In genomic region chr6:63576985-63577712, GRCh38 we compare ENCODE assay signal across 24 cellular contexts. TPM values are rescaled to one million over a fixed set of nuclear protein-coding genes. Genes with fewer than 3 reads are reported as not detected.
DNase-seq lines count a peak whose midpoint lies in the region; ATAC-seq, FAIRE-seq and TF ChIP-seq lines count a peak whose summit lies in the region.
"Had no signal": no experiment of that assay in that cellular context is flagged by ENCODE, and none has a peak within 500 bp of the region (broad histone marks: within the 10 kb centered on the region; RNA-seq: fewer than 3 reads in every experiment).

No MANE protein-coding gene starts in this region.

- 96% methylated on average over 5 of the region's 5 CpGs for WGBS in GM12878 (ENCODE audit: insufficient coverage, insufficient replicate concordance, low lambda C conversion rate, missing lambda C conversion rate)
- WGBS in right lobe of liver (ENCODE audit: insufficient coverage, low coverage, low lambda C conversion rate, missing lambda C conversion rate): 79% methylated on average over 5 of the region's 5 CpGs
- 93% methylated on average over 5 of the region's 5 CpGs for WGBS in smooth muscle cell (ENCODE audit: low lambda C conversion rate)

- intact Hi-C loops in GM12878 (cut with micrococcal nuclease; ENCODE audit: unreplicated experiment): no loop called here
- intact Hi-C loops in right lobe of liver (cut with DNase I): no loop called here

- TF ChIP-seq EP300 in GM12878 (IDR thresholded peaks at IDR 0.05; ENCODE audit: borderline replicate concordance in 1 of 2, control insufficient read depth in 1 of 2, low read depth in 2 of 2, low read length in 2 of 2): no peak

- RAD21 ChIA-PET in GM12878 (lab: Charles Lee; ENCODE audit: unreplicated experiment): interaction anchor here (0.6 to 2.6 kb wide), 6 partner anchors 10 to 225 kb away, joined by 3 to 15 read pairs (median 4); no protein-coding TSS in a partner anchor

- H3K9ac ChIP-seq in DND-41 (ENCODE audit: low read depth, low read length): no peak overlapping the region
- no peak overlapping the region for H3K9ac ChIP-seq in GM12878 (ENCODE audit: control insufficient read depth, insufficient read depth, low read length)
- H3K9ac ChIP-seq in smooth muscle cell (ENCODE audit: low read depth): no peak overlapping the region
- H3K9ac ChIP-seq: BLaER1 had no signal

- peaks cover 19% of the 10 kb centered on the region for H3K4me1 Mint-ChIP-seq in activated naive CD8-positive, alpha-beta T cell treated with anti-CD3 and anti-CD28 coated beads for 36 hours

- peak overlapping the region; percentile 18; the same call in 1 of the 2 replicates for H3K4me2 ChIP-seq in DND-41 (ENCODE audit: insufficient read depth, low read length)
- H3K4me2 ChIP-seq in GM12878 (ENCODE audit: control insufficient read depth, insufficient read depth): no peak overlapping the region
- H3K4me2 ChIP-seq in smooth muscle cell: peak overlapping the region; percentile 87
- H3K4me2 ChIP-seq: BLaER1 had no signal

- H3K4me3 ChIP-seq in DND-41 (ENCODE audit: low read depth in 1 of 2, low read length in 2 of 2) (peak overlapping the region in 1 of 2 experiments; percentile 5; a peak in 1 of 4 replicates), GM12878 (peak overlapping the region; percentile 61; the same call in 1 of the 2 replicates), right lobe of liver (no peak overlapping the region), smooth muscle cell (peak overlapping the region; percentile 100)
- H3K4me3 ChIP-seq: BLaER1, SK-N-MC had no signal

- TF ChIP-seq CTCF in DND-41 (IDR thresholded peaks at IDR 0.05; ENCODE audit: borderline replicate concordance, extremely low read depth, low read length, poor library complexity, severe bottlenecking): no peak
- no peak for TF ChIP-seq CTCF in GM12878 (IDR thresholded peaks at IDR 0.05 in 2 of 3, conservative IDR thresholded peaks at IDR 0.05 in 1 of 3; ENCODE audit: control insufficient read depth in 2 of 3, extremely low read depth in 1 of 3, insufficient read depth in 1 of 3, low read depth in 3 of 3, low read length in 3 of 3)
- TF ChIP-seq CTCF in right lobe of liver (IDR thresholded peaks at IDR 0.05): no peak
- no peak for TF ChIP-seq CTCF in smooth muscle cell (IDR thresholded peaks at IDR 0.05; ENCODE audit: borderline replicate concordance, insufficient read depth, poor library complexity, severe bottlenecking)
- no peak for TF ChIP-seq CTCF in D721Med (IDR thresholded peaks at IDR 0.05; ENCODE audit: insufficient read depth, missing control alignments)

- no peaks in the 10 kb centered on the region for H3K27me3 Mint-ChIP-seq in activated naive CD8-positive, alpha-beta T cell treated with anti-CD3 and anti-CD28 coated beads for 36 hours
- H3K27me3 Mint-ChIP-seq: CD4-positive, alpha-beta memory T cell had no signal

- FAIRE-seq in GM12878 (lab: Jason Lieb, UNC) (no peak), D721Med (lab: Jason Lieb, UNC) (no peak)

- in situ Hi-C loops in GM12878 (cut with MboI): no loop called here

- SMC1A ChIA-PET in GM12878 (lab: Charles Lee; ENCODE audit: uncharacterized antibody, unreplicated experiment): interaction anchor here (0.7 to 1.5 kb wide), 12 partner anchors 15 to 225 kb away, joined by 3 to 15 read pairs (median 4); no protein-coding TSS in a partner anchor

- H3K9me3 ChIP-seq in DND-41 (ENCODE audit: insufficient read depth, low read length, severe bottlenecking) (no peaks in the 10 kb centered on the region), GM12878 (replicated peaks; ENCODE audit: control insufficient read depth, insufficient read depth, low read length) (no peaks in the 10 kb centered on the region), right lobe of liver (no peaks in the 10 kb centered on the region), smooth muscle cell (replicated peaks; ENCODE audit: low read depth) (no peaks in the 10 kb centered on the region)
- H3K9me3 ChIP-seq: BLaER1, Caco-2 had no signal

- H4K20me1 ChIP-seq in DND-41 (ENCODE audit: insufficient read depth, low read length) (peaks cover 40% of the 10 kb centered on the region), GM12878 (ENCODE audit: control insufficient read depth, insufficient read depth) (no peaks in the 10 kb centered on the region), smooth muscle cell (ENCODE audit: low read depth) (peaks cover 97% of the 10 kb centered on the region)

- H3K27me3 ChIP-seq in DND-41 (ENCODE audit: insufficient read depth, low read length, poor library complexity) (no peaks in the 10 kb centered on the region), GM12878 (replicated peaks in 1 of 2; ENCODE audit: control insufficient read depth in 2 of 2, insufficient read depth in 2 of 2, low read length in 1 of 2) (no peaks in the 10 kb centered on the region), right lobe of liver (no peaks in the 10 kb centered on the region), smooth muscle cell (ENCODE audit: low read depth) (no peaks in the 10 kb centered on the region)
- H3K27me3 ChIP-seq: BLaER1 had no signal

- no peak overlapping the region for H3K4me3 Mint-ChIP-seq in activated naive CD8-positive, alpha-beta T cell treated with anti-CD3 and anti-CD28 coated beads for 36 hours

- ATAC-seq in DND-41 (ENCODE audit: insufficient read depth, low read depth) (no peak), GM12878 (no peak), right lobe of liver (no peak)

- no peak for DNase-seq in DND-41
- DNase-seq in GM12878 (ENCODE audit: low read depth, low spot score): no peak
- no peak for DNase-seq in right lobe of liver
- no peak for DNase-seq in smooth muscle cell (lab: John Stamatoyannopoulos, UW; ENCODE audit: unreplicated experiment)
- no peak for DNase-seq in activated naive CD8-positive, alpha-beta T cell treated with anti-CD3 and anti-CD28 coated beads for 36 hours
- DNase-seq in activated CD4-positive, alpha-beta T cell treated with anti-CD3 and anti-CD28 coated beads, Interleukin-2, amount 50 U/mL, for 1 hour: no peak
- DNase-seq in NCI-H187 treated with DMSO at 0.1 percent for 48 hours (lab: John Stamatoyannopoulos, UW): no peak
- no peak for DNase-seq in D721Med (ENCODE audit: insufficient read length, low spot score)
- DNase-seq: ACHN; Caco-2; CD4-positive, alpha-beta memory T cell; EL; GF-D8; NCI-H1092 treated with DMSO at 0.1 percent for 48 hours; NCI-H1436 treated with DMSO at 0.1 percent for 48 hours; NCI-H2029 treated with DMSO at 0.1 percent for 48 hours; NCI-H2171 treated with DMSO at 0.1 percent for 48 hours; NCI-H446 treated with DMSO at 0.1 percent for 48 hours; NK-92 treated with Interleukin-12 subunit alpha and Interleukin-12 subunit beta, amount 100 ng/mL, for 24 hours; SHP77 treated with DMSO at 0.1 percent for 48 hours; SW 1271 had no signal

- H3K79me2 ChIP-seq in DND-41 (ENCODE audit: insufficient read depth, low read length) (peaks cover 63% of the 10 kb centered on the region), GM12878 (ENCODE audit: control insufficient read depth, insufficient read depth, low read length) (peaks cover 56% of the 10 kb centered on the region), smooth muscle cell (ENCODE audit: low read depth) (peaks cover 83% of the 10 kb centered on the region)

- H3K36me3 ChIP-seq in DND-41 (ENCODE audit: insufficient read depth, low read length) (peaks cover 60% of the 10 kb centered on the region), GM12878 (ENCODE audit: control insufficient read depth in 2 of 2, insufficient read depth in 2 of 2, low read length in 1 of 2) (peaks cover 0 to 19% of the 10 kb centered on the region in 2 experiments; a peak in 3 of 4 replicates), right lobe of liver (peaks cover 0 to 60% (median 49%) of the 10 kb centered on the region in 4 donors), smooth muscle cell (ENCODE audit: low read depth) (peaks cover 53% of the 10 kb centered on the region)

- CTCF ChIA-PET in GM12878 (lab: Yijun Ruan, JAX): interaction anchor here (0.5 to 1.8 kb wide), 8 partner anchors 16 to 231 kb away, joined by 3 to 15 read pairs (median 3); no protein-coding TSS in a partner anchor

- peaks cover 31% of the 10 kb centered on the region for H3K36me3 Mint-ChIP-seq in activated naive CD8-positive, alpha-beta T cell treated with anti-CD3 and anti-CD28 coated beads for 36 hours

- H2AFZ ChIP-seq in DND-41 (ENCODE audit: low read depth, low read length) (no peak overlapping the region), GM12878 (ENCODE audit: control insufficient read depth, low read depth, low read length) (no peak overlapping the region), smooth muscle cell (ENCODE audit: low read depth) (no peak overlapping the region)

- no peaks in the 10 kb centered on the region for H3K9me3 Mint-ChIP-seq in activated naive CD8-positive, alpha-beta T cell treated with anti-CD3 and anti-CD28 coated beads for 36 hours
- H3K9me3 Mint-ChIP-seq: CD4-positive, alpha-beta memory T cell had no signal

- TSS peak; percentile 1 for BruUV-seq in GM12878 (replicated peaks; lab: Mats Ljungman, UMichigan)

- POLR2A ChIA-PET in GM12878 (lab: Charles Lee): interaction anchor here (0.9 to 1.3 kb wide), 2 partner anchors 58 to 224 kb away, joined by 4 to 5 read pairs; partner anchors contain the start of gene PHF3

- H3K27ac ChIP-seq in DND-41 (ENCODE audit: low read length): no peak overlapping the region
- H3K27ac ChIP-seq in GM12878 (ENCODE audit: control insufficient read depth, insufficient read depth): no peak overlapping the region
- peak overlapping the region in 2 of 3 donors; percentile 100 for H3K27ac ChIP-seq in right lobe of liver
- peak overlapping the region; percentile 37 for H3K27ac ChIP-seq in smooth muscle cell (ENCODE audit: low read depth)
- H3K27ac ChIP-seq: BLaER1, RWPE1, SK-N-MC had no signal

- no peak overlapping the region for H3K27ac Mint-ChIP-seq in activated naive CD8-positive, alpha-beta T cell treated with anti-CD3 and anti-CD28 coated beads for 36 hours

- TF ChIP-seq RAD21 in GM12878 (IDR thresholded peaks at IDR 0.05; ENCODE audit: insufficient read depth, low read depth, low read length): no peak

- peaks cover 20% of the 10 kb centered on the region for H3K4me1 ChIP-seq in DND-41 (ENCODE audit: insufficient read depth, low read length)
- H3K4me1 ChIP-seq in GM12878 (ENCODE audit: control insufficient read depth, insufficient read depth, low read length): no peaks in the 10 kb centered on the region; the same call in 1 of the 2 replicates
- H3K4me1 ChIP-seq in right lobe of liver: peaks cover 0 to 23% (median 8%) of the 10 kb centered on the region in 4 donors
- peaks cover 18% of the 10 kb centered on the region for H3K4me1 ChIP-seq in smooth muscle cell (ENCODE audit: low read depth)

- H3F3A ChIP-seq in smooth muscle cell (ENCODE audit: low read depth): peaks cover 46% of the 10 kb centered on the region

- TF ChIP-seq POLR2A in GM12878 (IDR thresholded peaks at IDR 0.05; ENCODE audit: low read depth, low read length) (no peak), right lobe of liver (IDR thresholded peaks at IDR 0.05) (peak; percentile 70)

RNA-seq across cellular contexts. Expression of gene PTP4A1, which starts 4.9 kb away (rescaled TPM):
- total RNA-seq in GM12878 (2013; cell fraction: nucleolus; rRNA removed): 33.9 and 34.0 TPM in 2 replicates
- total RNA-seq in GM12878 (2014; rRNA removed) (14.0 and 18.3 TPM in 2 replicates), GM12878 (2014; rRNA removed; fragmentation: Illumina TruSeq; extraction: Trizol) (9.4 and 12.0 TPM in 2 replicates), GM12878 (2021) (67.4 and 70.1 TPM in 2 replicates), right lobe of liver (100 to 1,000 TPM; 147 to 342 (median 225) TPM), smooth muscle cell (50.3 and 98.8 TPM in 2 replicates)
- 36.6 TPM for polyA plus RNA-seq in GM12878 (2011; ENCODE audit: low read depth)
- polyA plus RNA-seq in GM12878 (2011; rRNA removed) (25.4 and 32.3 TPM in 2 replicates), GM12878 (2014; fragmentation: Illumina TruSeq; extraction: Trizol) (79.3 and 104 TPM in 2 replicates), GM12878 (2014; fragmentation: Nextera tagmentation; extraction: Ambion mirVana) (not detected), GM12878 (2014; rRNA removed) (8.5 and 10.5 TPM in 2 replicates), GM12878 (2016; fragmentation: Nextera tagmentation; extraction: Ambion mirVana) (100 to 1,000 TPM; 171 to 190 TPM), smooth muscle cell (147 and 155 TPM in 2 replicates)
- 7.8 and 20.7 TPM in 2 replicates for polyA plus RNA-seq in GM12878 (2011; cell fraction: cytosol; rRNA removed)
- polyA plus RNA-seq in GM12878 (2011; cell fraction: nucleus; rRNA removed): 19.5 and 20.0 TPM in 2 replicates
- polyA plus RNA-seq in GM12878 (2012): 46.3 and 55.4 TPM in 2 replicates
- 19.1 and 31.9 TPM in 2 replicates for polyA minus RNA-seq in GM12878 (2011; rRNA and poly(A)+ RNA removed)
- polyA minus RNA-seq in GM12878 (2011; cell fraction: cytosol; rRNA and poly(A)+ RNA removed): 25.9 and 30.9 TPM in 2 replicates
- 38.3 and 65.9 TPM in 2 replicates for polyA minus RNA-seq in GM12878 (2011; cell fraction: nucleus; rRNA and poly(A)+ RNA removed)
- 10 to 100 TPM; 79.6 to 82.0 TPM for total RNA-seq in activated naive CD8-positive, alpha-beta T cell treated with anti-CD3 and anti-CD28 coated beads for 36 hours

RNA-seq across cellular contexts. Expression of gene PHF3, which starts 58.5 kb away (rescaled TPM):
- total RNA-seq in GM12878 (2013; cell fraction: nucleolus; rRNA removed): 223 and 233 TPM in 2 replicates
- total RNA-seq in GM12878 (2014; rRNA removed): 38.2 and 43.6 TPM in 2 replicates
- 59.3 and 61.5 TPM in 2 replicates for total RNA-seq in GM12878 (2014; rRNA removed; fragmentation: Illumina TruSeq; extraction: Trizol)
- total RNA-seq in GM12878 (2021): 39.4 and 41.1 TPM in 2 replicates
- polyA plus RNA-seq in GM12878 (2011; ENCODE audit: low read depth): 12.7 TPM
- 29.0 and 48.5 TPM in 2 replicates for polyA plus RNA-seq in GM12878 (2011; rRNA removed)
- 6.4 and 7.9 TPM in 2 replicates for polyA plus RNA-seq in GM12878 (2011; cell fraction: cytosol; rRNA removed)
- 79.7 and 85.1 TPM in 2 replicates for polyA plus RNA-seq in GM12878 (2011; cell fraction: nucleus; rRNA removed)
- polyA plus RNA-seq in GM12878 (2012): 20.3 and 28.3 TPM in 2 replicates
- 34.3 and 42.9 TPM in 2 replicates for polyA plus RNA-seq in GM12878 (2014; fragmentation: Illumina TruSeq; extraction: Trizol)
- 1 to 10 TPM; 8.3 to 9.5 TPM for polyA plus RNA-seq in GM12878 (2014; fragmentation: Nextera tagmentation; extraction: Ambion mirVana)
- 17.2 and 18.6 TPM in 2 replicates for polyA plus RNA-seq in GM12878 (2014; rRNA removed)
- polyA plus RNA-seq in GM12878 (2016; fragmentation: Nextera tagmentation; extraction: Ambion mirVana): 10 to 100 TPM; 18.2 to 24.2 TPM
- polyA minus RNA-seq in GM12878 (2011; rRNA and poly(A)+ RNA removed): 33.7 and 44.9 TPM in 2 replicates
- 15.9 and 17.9 TPM in 2 replicates for polyA minus RNA-seq in GM12878 (2011; cell fraction: cytosol; rRNA and poly(A)+ RNA removed)
- 92.0 and 133 TPM in 2 replicates for polyA minus RNA-seq in GM12878 (2011; cell fraction: nucleus; rRNA and poly(A)+ RNA removed)
- total RNA-seq in right lobe of liver: 10 to 100 TPM; 22.1 to 35.2 (median 31.5) TPM
- 44.7 and 59.8 TPM in 2 replicates for total RNA-seq in smooth muscle cell
- polyA plus RNA-seq in smooth muscle cell: 9.8 and 10.2 TPM in 2 replicates
- 10 to 100 TPM; 46.2 to 48.5 TPM for total RNA-seq in activated naive CD8-positive, alpha-beta T cell treated with anti-CD3 and anti-CD28 coated beads for 36 hours

Comparison
In these comparisons a context has a peak if more than half of its experiments do, and no peak if none do; other contexts are left out.
1. H3K27ac ChIP-seq: peak in right lobe of liver (2 of 3) and smooth muscle cell (single experiment); none in DND-41 (single experiment) and GM12878 (single experiment).
2. H3K4me3 ChIP-seq: peak in GM12878 (single experiment) and smooth muscle cell (single experiment); none in right lobe of liver (0 of 3).